In genomic region chr6:49549691-49550412, GRCh38 we compare ENCODE assay signal across 9 cellular contexts. TPM values are rescaled to one million over a fixed set of nuclear protein-coding genes. Genes with fewer than 3 reads are reported as not detected.
DNase-seq lines count a peak whose midpoint lies in the region; ATAC-seq and TF ChIP-seq lines count a peak whose summit lies in the region.
"Had no signal": no experiment of that assay in that cellular context is flagged by ENCODE, and none has a peak within 500 bp of the region (broad histone marks: within the 10 kb centered on the region; RNA-seq: fewer than 3 reads in every experiment).

No MANE protein-coding gene starts in this region.

- H3K36me3 Mint-ChIP-seq in osteocyte (ENCODE audit: unreplicated experiment) = no peaks in the 10 kb centered on the region

- peaks cover 18% of the 10 kb centered on the region for H3K4me1 Mint-ChIP-seq in osteocyte (ENCODE audit: unreplicated experiment)

- no peaks in the 10 kb centered on the region; the same call in 1 of the 2 replicates for H3K9me3 ChIP-seq in BE2C
- no peaks in the 10 kb centered on the region for H3K9me3 ChIP-seq in Panc1 (ENCODE audit: control insufficient read depth, insufficient read depth, low read depth, low read length)

- H3K4me1 ChIP-seq in BE2C (peaks cover 3% of the 10 kb centered on the region; the same call in 1 of the 2 replicates), Panc1 (ENCODE audit: control insufficient read depth, insufficient read depth, low read length) (no peaks in the 10 kb centered on the region; the same call in 1 of the 2 replicates)

- intact Hi-C loops in Panc1 (cut with micrococcal nuclease; ENCODE audit: unreplicated experiment) = no loop called here

- no TSS peak for BruUV-seq in Panc1 (replicated peaks; lab: Mats Ljungman, UMichigan)

- H3K27me3 ChIP-seq in BE2C = peaks cover 17% of the 10 kb centered on the region
- H3K27me3 ChIP-seq in Panc1 (ENCODE audit: control insufficient read depth, insufficient read depth, low read length) = peaks cover 7% of the 10 kb centered on the region; the same call in 1 of the 2 replicates

- ATAC-seq in Panc1 (no peak), HG02885 (IDR thresholded peaks at IDR 0.05; ENCODE audit: poor library complexity, unreplicated experiment) (no peak), GM19467 (IDR thresholded peaks at IDR 0.05; ENCODE audit: unreplicated experiment) (no peak)

- no peak for TF ChIP-seq CTCF in BE2C (IDR thresholded peaks at IDR 0.05; ENCODE audit: low read depth, low read length)
- no peak for TF ChIP-seq CTCF in Panc1 (IDR thresholded peaks at IDR 0.05)
- TF ChIP-seq CTCF in epithelial cell of proximal tubule (conservative IDR thresholded peaks at IDR 0.05; ENCODE audit: low read depth, low read length) = no peak
- no peak for TF ChIP-seq CTCF in osteocyte (IDR thresholded peaks at IDR 0.05)

- H3K4me3 ChIP-seq in BE2C (ENCODE audit: low read depth, low read length) (peak overlapping the region; percentile 44), Panc1 (ENCODE audit: low read depth in 2 of 2, low read length in 2 of 2) (peak overlapping the region; percentile 27 to 61; a peak in 2 of 4 replicates), epithelial cell of proximal tubule (ENCODE audit: low read depth, low read length) (peak overlapping the region; percentile 85)

- H3K27ac ChIP-seq in Panc1 (ENCODE audit: low read length) = no peak overlapping the region

- no peak overlapping the region for H3K27ac Mint-ChIP-seq in osteocyte (ENCODE audit: unreplicated experiment)

- H3K27me3 Mint-ChIP-seq in osteocyte (ENCODE audit: unreplicated experiment) = peaks cover 60% of the 10 kb centered on the region

- H3K4me3 Mint-ChIP-seq in osteocyte (ENCODE audit: unreplicated experiment) = peak overlapping the region; percentile 68

- POLR2A ChIA-PET in Panc1 (lab: Charles Lee) = interaction anchor here (0.6 kb wide), 1 partner anchor 1760 kb away, joined by 4 read pairs; no protein-coding TSS in a partner anchor

- no peak for DNase-seq in BE2C
- no peak for DNase-seq in Panc1 (ENCODE audit: low read depth, low spot score)
- DNase-seq in epithelial cell of proximal tubule (ENCODE audit: low read depth) = no peak
- no peak for DNase-seq in osteocyte (ENCODE audit: extremely low spot score, unreplicated experiment)
- no peak for DNase-seq in medulla oblongata (ENCODE audit: extremely low spot score)
- no peak for DNase-seq in NCI-H345 (lab: John Stamatoyannopoulos, UW)
- DNase-seq: GF-D8 had no signal

- in situ Hi-C loops in Panc1 (cut with HindIII; ENCODE audit: low pct_unique_long_range_greater_than_20kb, low sequenced_read_pairs) = no loop called here

- H3K36me3 ChIP-seq in BE2C (no peaks in the 10 kb centered on the region), Panc1 (ENCODE audit: control insufficient read depth, insufficient read depth, low read length) (no peaks in the 10 kb centered on the region)

- H3K9me3 Mint-ChIP-seq in osteocyte (ENCODE audit: unreplicated experiment) = no peaks in the 10 kb centered on the region

- CTCF ChIA-PET in Panc1 (lab: Charles Lee) = interaction anchor here (1.3 kb wide), 1 partner anchor 18 kb away, joined by 3 read pairs; no protein-coding TSS in a partner anchor

RNA-seq across cellular contexts. Expression of gene C6orf141, which starts 0.6 kb away (rescaled TPM):
- 1.6 TPM for polyA plus RNA-seq in BE2C (2012; ENCODE audit: insufficient read depth, insufficient read length, low read depth)
- total RNA-seq in Panc1 (2021; ENCODE audit: unreplicated experiment) (0.15 TPM), epithelial cell of proximal tubule (8.2 and 11.6 TPM in 2 replicates), osteocyte (not detected in 2 replicates)
- not detected for polyA plus RNA-seq in Panc1 (2012; ENCODE audit: insufficient read length)

RNA-seq across cellular contexts. Expression of gene GLYATL3, which starts 50.1 kb away (rescaled TPM):
- not detected for polyA plus RNA-seq in BE2C (2012; ENCODE audit: insufficient read depth, insufficient read length, low read depth)
- total RNA-seq in Panc1 (2021; ENCODE audit: unreplicated experiment) (not detected), epithelial cell of proximal tubule (not detected in 2 replicates), osteocyte (not detected in 2 replicates)
- not detected for polyA plus RNA-seq in Panc1 (2012; ENCODE audit: insufficient read length)
